In the genomic region with DNA sequence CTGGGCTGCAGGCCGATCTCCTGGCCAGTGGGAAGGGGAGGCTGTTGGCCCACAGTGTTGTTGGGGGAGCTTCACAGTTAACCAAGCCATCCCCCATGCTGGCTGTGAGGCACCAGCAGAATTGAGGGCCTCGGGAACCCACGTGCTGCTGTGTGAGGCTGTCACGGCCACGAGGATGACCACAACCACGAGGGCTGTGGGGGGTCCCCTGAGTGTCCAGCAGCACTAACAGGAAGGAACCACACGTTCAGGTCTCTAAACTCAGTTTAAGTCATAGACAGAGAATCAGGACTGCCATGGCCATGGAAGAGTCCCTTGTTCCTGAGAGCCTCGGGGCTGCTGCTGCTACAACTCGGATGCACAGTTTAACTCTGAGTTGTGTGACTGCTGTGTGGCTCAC, we compare ENCODE assay signal across 1 cellular context.
TF ChIP-seq lines count a peak whose summit lies in the region.

No MANE protein-coding gene starts in this region.

TF ChIP-seq in GM12878, 131 proteins besides CTCF, POLR2A, EP300 and RAD21:
- TF ChIP-seq ZNF384 (IDR thresholded peaks at IDR 0.05; ENCODE audit: borderline replicate concordance, low read depth, low read length) (no peak), CHD2 (IDR thresholded peaks at IDR 0.05; ENCODE audit: borderline replicate concordance, low read depth, low read length) (0 out of 2 replicates have a peak, but pooled peaks have one; percentile 16)
TF ChIP-seq in GM12878: peak in this region for 1.
